19 cellular contexts compared by ENCODE assay signal in genomic region chr20:35976012-35976411, GRCh38.
"Had no signal": no experiment of that assay in that cellular context is flagged by ENCODE, and none has a peak within 500 bp of the region (broad histone marks: within the 10 kb centered on the region; RNA-seq: fewer than 3 reads in every experiment).

No MANE protein-coding gene starts in this region.

- DNase-seq: activated CD4-positive, alpha-beta T cell treated with anti-CD3 and anti-CD28 coated beads for 4 hours; activated CD8-positive, alpha-beta memory T cell treated with anti-CD3 and anti-CD28 coated beads, Interleukin-2, amount 50 U/mL, for 4 hours; activated CD8-positive, alpha-beta T cell treated with anti-CD3 and anti-CD28 coated beads for 36 hours; activated gamma-delta T cell treated with Interleukin-2 at 50 U/mL for 16 hours; activated naive CD4-positive, alpha-beta T cell treated with anti-CD3 and anti-CD28 coated beads, Interleukin-2, amount 10 ng/mL, durations not matched to agents 7 days and 5 days; activated naive CD8-positive, alpha-beta T cell treated with anti-CD3 and anti-CD28 coated beads for 36 hours; activated T-cell treated with anti-CD3 and anti-CD28 coated beads, Interleukin-2, amount 50 U/mL, for 72 hours; brain microvascular endothelial cell; Kasumi-1; NCI-H1092; NCI-H1417; NCI-H1930; NCI-H345; NCI-H510A; NCI-H526 treated with DMSO at 0.1 percent for 48 hours; NCI-H82 had no signal

- H3K4me3 ChIP-seq: cardiac muscle cell had no signal

- H3K27me3 ChIP-seq: brain microvascular endothelial cell, cardiac muscle cell had no signal

- H3K36me3 ChIP-seq: brain microvascular endothelial cell, cardiac muscle cell had no signal

- ATAC-seq: activated CD4-positive, CD25-positive, alpha-beta regulatory T cell treated with anti-CD3 and anti-CD28 coated beads, Interleukin-2, amount 50 U/mL, for 24 hours; activated CD8-positive, alpha-beta T cell treated with anti-CD3 and anti-CD28 coated beads for 36 hours; activated T-cell treated with anti-CD3 and anti-CD28 coated beads, Interleukin-2, amount 50 U/mL, for 72 hours; Right ventricle myocardium inferior had no signal

- H3K27ac ChIP-seq: brain microvascular endothelial cell, cardiac muscle cell had no signal
